ENCODE assay signal across 33 cellular contexts in genomic region chr16:48877946-48878345, GRCh38.
"Had no signal": no experiment of that assay in that cellular context is flagged by ENCODE, and none has a peak within 500 bp of the region (broad histone marks: within the 10 kb centered on the region; RNA-seq: fewer than 3 reads in every experiment).

No MANE protein-coding gene starts in this region.

- H3K9me3 Mint-ChIP-seq: activated B cell treated with CpG ODN at 0.5 μM for 24 hours; activated CD4-positive, alpha-beta memory T cell treated with anti-CD3 and anti-CD28 coated beads for 36 hours; activated CD4-positive, alpha-beta T cell treated with anti-CD3 and anti-CD28 coated beads, Interleukin-2, amount 10 ng/mL, durations not matched to agents 24 days and 14 days; activated CD8-positive, alpha-beta T cell treated with anti-CD3 and anti-CD28 coated beads for 36 hours; activated naive CD4-positive, alpha-beta T cell treated with anti-CD3 and anti-CD28 coated beads, Interleukin-2, amount 10 ng/mL, durations not matched to agents 7 days and 5 days; activated naive CD4-positive, alpha-beta T cell treated with anti-CD3 and anti-CD28 coated beads, Interleukin-2, amount 50 U/mL, for 24 hours; activated naive CD8-positive, alpha-beta T cell treated with anti-CD3 and anti-CD28 coated beads, Interleukin-2, amount 10 ng/mL, durations not matched to agents 7 days and 5 days; activated naive CD8-positive, alpha-beta T cell treated with anti-CD3 and anti-CD28 coated beads, Interleukin-2, amount 50 U/mL, for 24 hours; activated T-cell treated with anti-CD3 and anti-CD28 coated beads, Interleukin-2, amount 50 U/mL, for 24 hours; activated T-helper 2 cell treated with anti-CD3 and anti-CD28 coated beads, Interferon-gamma antibody, Interleukin-2, Interleukin-4, amounts not matched to agents 10 μg/mL and 5 μg/mL and 100 μg/mL, durations not matched to agents 14 hours and 24 hours and 36 hours had no signal

- H3K27me3 Mint-ChIP-seq: activated B cell treated with CpG ODN at 0.5 μM for 24 hours; activated CD4-positive, alpha-beta memory T cell treated with anti-CD3 and anti-CD28 coated beads for 36 hours; activated CD4-positive, alpha-beta T cell treated with anti-CD3 and anti-CD28 coated beads, Interleukin-2, amount 10 ng/mL, durations not matched to agents 24 days and 14 days; activated CD8-positive, alpha-beta memory T cell treated with anti-CD3 and anti-CD28 coated beads, Interleukin-2, amount 10 ng/mL, durations not matched to agents 7 days and 5 days; activated CD8-positive, alpha-beta T cell treated with anti-CD3 and anti-CD28 coated beads for 36 hours; activated naive CD4-positive, alpha-beta T cell treated with anti-CD3 and anti-CD28 coated beads, Interleukin-2, amount 10 ng/mL, durations not matched to agents 7 days and 5 days; activated naive CD8-positive, alpha-beta T cell treated with anti-CD3 and anti-CD28 coated beads, Interleukin-2, amount 10 ng/mL, durations not matched to agents 7 days and 5 days; activated naive CD8-positive, alpha-beta T cell treated with anti-CD3 and anti-CD28 coated beads, Interleukin-2, amount 50 U/mL, for 24 hours; activated T-cell treated with anti-CD3 and anti-CD28 coated beads, Interleukin-2, amount 50 U/mL, for 24 hours; central memory CD8-positive, alpha-beta T cell; T-cell; T-helper 17 cell had no signal

- H3K4me3 Mint-ChIP-seq: activated B cell treated with CpG ODN at 0.5 μM for 24 hours; activated CD4-positive, alpha-beta memory T cell treated with anti-CD3 and anti-CD28 coated beads for 36 hours; activated CD4-positive, alpha-beta T cell treated with anti-CD3 and anti-CD28 coated beads, Interleukin-2, amount 10 ng/mL, durations not matched to agents 24 days and 14 days; activated CD8-positive, alpha-beta memory T cell treated with anti-CD3 and anti-CD28 coated beads, Interleukin-2, amount 10 ng/mL, durations not matched to agents 7 days and 5 days; activated CD8-positive, alpha-beta T cell treated with anti-CD3 and anti-CD28 coated beads for 36 hours; activated naive CD4-positive, alpha-beta T cell treated with anti-CD3 and anti-CD28 coated beads, Interleukin-2, amount 10 ng/mL, durations not matched to agents 7 days and 5 days; activated naive CD4-positive, alpha-beta T cell treated with anti-CD3 and anti-CD28 coated beads, Interleukin-2, amount 50 U/mL, for 24 hours; activated naive CD8-positive, alpha-beta T cell; activated naive CD8-positive, alpha-beta T cell treated with anti-CD3 and anti-CD28 coated beads, Interleukin-2, amount 10 ng/mL, durations not matched to agents 7 days and 5 days; activated naive CD8-positive, alpha-beta T cell treated with anti-CD3 and anti-CD28 coated beads, Interleukin-2, amount 50 U/mL, for 24 hours; activated T-cell treated with anti-CD3 and anti-CD28 coated beads, Interleukin-2, amount 50 U/mL, for 24 hours; brain; central memory CD8-positive, alpha-beta T cell; T-cell; T-helper 17 cell had no signal

- H3K9me3 ChIP-seq: ascending aorta had no signal

- H3K4me1 Mint-ChIP-seq: activated B cell treated with CpG ODN at 0.5 μM for 24 hours; activated CD4-positive, alpha-beta T cell treated with anti-CD3 and anti-CD28 coated beads, Interleukin-2, amount 10 ng/mL, durations not matched to agents 24 days and 14 days; activated CD8-positive, alpha-beta memory T cell treated with anti-CD3 and anti-CD28 coated beads, Interleukin-2, amount 10 ng/mL, durations not matched to agents 7 days and 5 days; activated naive CD4-positive, alpha-beta T cell treated with anti-CD3 and anti-CD28 coated beads, Interleukin-2, amount 10 ng/mL, durations not matched to agents 7 days and 5 days; activated naive CD4-positive, alpha-beta T cell treated with anti-CD3 and anti-CD28 coated beads, Interleukin-2, amount 50 U/mL, for 24 hours; activated naive CD8-positive, alpha-beta T cell treated with anti-CD3 and anti-CD28 coated beads, Interleukin-2, amount 10 ng/mL, durations not matched to agents 7 days and 5 days; activated naive CD8-positive, alpha-beta T cell treated with anti-CD3 and anti-CD28 coated beads, Interleukin-2, amount 50 U/mL, for 24 hours; central memory CD8-positive, alpha-beta T cell; T-cell; T-helper 17 cell had no signal

- ATAC-seq: activated CD8-positive, alpha-beta memory T cell treated with anti-CD3 and anti-CD28 coated beads, Interleukin-2, amount 10 ng/mL, durations not matched to agents 7 days and 5 days; activated CD8-positive, alpha-beta T cell treated with anti-CD3 and anti-CD28 coated beads for 36 hours; activated naive CD8-positive, alpha-beta T cell treated with anti-CD3 and anti-CD28 coated beads, Interleukin-2, amount 50 U/mL, for 24 hours; T-cell; T-helper 17 cell had no signal

- H3K4me1 ChIP-seq: ascending aorta had no signal

- H3K36me3 ChIP-seq: ascending aorta, cardiac muscle cell had no signal

- DNase-seq: activated B cell treated with CpG ODN at 0.5 μM for 24 hours; activated CD4-positive, alpha-beta memory T cell treated with anti-CD3 and anti-CD28 coated beads for 36 hours; activated CD4-positive, alpha-beta T cell treated with anti-CD3 and anti-CD28 coated beads for 4 hours; activated CD4-positive, alpha-beta T cell treated with anti-CD3 and anti-CD28 coated beads, Interleukin-2, amount 10 ng/mL, durations not matched to agents 24 days and 14 days; activated CD4-positive, alpha-beta T cell treated with anti-CD3 and anti-CD28 coated beads, Interleukin-2, amount 50 U/mL, for 1 hour; activated CD4-positive, alpha-beta T cell treated with anti-CD3 and anti-CD28 coated beads, Interleukin-2, amount 50 U/mL, for 4 hours; activated CD4-positive, CD25-positive, alpha-beta regulatory T cell treated with anti-CD3 and anti-CD28 coated beads, Interleukin-2, amount 50 U/mL, for 72 hours; activated CD8-positive, alpha-beta memory T cell treated with anti-CD3 and anti-CD28 coated beads, Interleukin-2, amount 10 ng/mL, durations not matched to agents 7 days and 5 days; activated CD8-positive, alpha-beta memory T cell treated with anti-CD3 and anti-CD28 coated beads, Interleukin-2, amount 50 U/mL, for 48 hours; activated CD8-positive, alpha-beta T cell treated with anti-CD3 and anti-CD28 coated beads for 36 hours; activated effector memory CD4-positive, alpha-beta T cell treated with Interleukin-2 at 50 U/mL for 16 hours; activated gamma-delta T cell; activated naive CD4-positive, alpha-beta T cell treated with anti-CD3 and anti-CD28 coated beads, Interleukin-2, amount 10 ng/mL, durations not matched to agents 7 days and 5 days; activated naive CD4-positive, alpha-beta T cell treated with Interleukin-2 at 50 U/mL for 16 hours; activated naive CD8-positive, alpha-beta T cell treated with anti-CD3 and anti-CD28 coated beads, Interleukin-2, amount 10 ng/mL, durations not matched to agents 7 days and 5 days; activated naive CD8-positive, alpha-beta T cell treated with anti-CD3 and anti-CD28 coated beads, Interleukin-2, amount 50 U/mL, for 24 hours; activated T-cell treated with anti-CD3 and anti-CD28 coated beads, Interleukin-2, amount 50 U/mL, for 24 hours; activated T-cell treated with anti-CD3 and anti-CD28 coated beads, Interleukin-2, amount 50 U/mL, for 48 hours; amygdala; anterior cingulate cortex; caudate nucleus; cerebellar nuclear complex; T-cell; T-helper 17 cell; T-helper 9 cell had no signal

- H3K36me3 Mint-ChIP-seq: activated CD4-positive, alpha-beta memory T cell treated with anti-CD3 and anti-CD28 coated beads for 36 hours; activated CD8-positive, alpha-beta memory T cell treated with anti-CD3 and anti-CD28 coated beads, Interleukin-2, amount 10 ng/mL, durations not matched to agents 7 days and 5 days; activated naive CD4-positive, alpha-beta T cell treated with anti-CD3 and anti-CD28 coated beads, Interleukin-2, amount 10 ng/mL, durations not matched to agents 7 days and 5 days; activated naive CD4-positive, alpha-beta T cell treated with anti-CD3 and anti-CD28 coated beads, Interleukin-2, amount 50 U/mL, for 24 hours; activated naive CD8-positive, alpha-beta T cell; activated naive CD8-positive, alpha-beta T cell treated with anti-CD3 and anti-CD28 coated beads, Interleukin-2, amount 10 ng/mL, durations not matched to agents 7 days and 5 days; brain; T-cell had no signal

- H3K27me3 ChIP-seq: ascending aorta, cardiac muscle cell had no signal

- H3K4me3 ChIP-seq: ascending aorta, cardiac muscle cell had no signal

- H3K27ac Mint-ChIP-seq: activated B cell treated with CpG ODN at 0.5 μM for 24 hours; activated CD4-positive, alpha-beta memory T cell treated with anti-CD3 and anti-CD28 coated beads for 36 hours; activated CD4-positive, alpha-beta T cell treated with anti-CD3 and anti-CD28 coated beads, Interleukin-2, amount 10 ng/mL, durations not matched to agents 24 days and 14 days; activated CD8-positive, alpha-beta memory T cell treated with anti-CD3 and anti-CD28 coated beads, Interleukin-2, amount 10 ng/mL, durations not matched to agents 7 days and 5 days; activated CD8-positive, alpha-beta T cell treated with anti-CD3 and anti-CD28 coated beads for 36 hours; activated naive CD4-positive, alpha-beta T cell treated with anti-CD3 and anti-CD28 coated beads, Interleukin-2, amount 10 ng/mL, durations not matched to agents 7 days and 5 days; activated naive CD4-positive, alpha-beta T cell treated with anti-CD3 and anti-CD28 coated beads, Interleukin-2, amount 50 U/mL, for 24 hours; activated naive CD8-positive, alpha-beta T cell; activated naive CD8-positive, alpha-beta T cell treated with anti-CD3 and anti-CD28 coated beads, Interleukin-2, amount 10 ng/mL, durations not matched to agents 7 days and 5 days; activated naive CD8-positive, alpha-beta T cell treated with anti-CD3 and anti-CD28 coated beads, Interleukin-2, amount 50 U/mL, for 24 hours; activated T-cell treated with anti-CD3 and anti-CD28 coated beads, Interleukin-2, amount 50 U/mL, for 24 hours; activated T-helper 2 cell treated with anti-CD3 and anti-CD28 coated beads, Interferon-gamma antibody, Interleukin-2, Interleukin-4, amounts not matched to agents 10 μg/mL and 5 μg/mL and 100 μg/mL, durations not matched to agents 14 hours and 24 hours and 36 hours; brain; T-cell; T-helper 17 cell had no signal

- H3K27ac ChIP-seq: ascending aorta, cardiac muscle cell, VCaP had no signal
